In the genomic region with DNA sequence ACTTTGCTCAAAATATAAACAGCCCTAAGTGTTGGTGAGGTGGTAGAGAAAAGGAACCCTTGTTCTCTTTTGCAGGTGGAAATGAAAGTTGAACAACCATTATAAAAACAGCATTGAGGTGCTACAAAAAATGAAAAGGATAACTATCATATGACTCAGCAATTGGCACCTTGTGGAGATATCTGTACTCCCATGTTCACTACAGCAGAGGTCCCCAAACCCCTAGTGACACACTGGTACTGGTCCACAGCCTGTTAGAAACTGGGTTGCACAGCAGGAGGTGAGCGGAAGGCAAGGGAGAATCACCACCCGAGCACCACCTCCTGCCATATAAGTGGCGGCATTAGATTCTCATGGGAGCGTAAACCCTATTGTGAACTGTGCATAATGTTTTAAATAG, we compare ENCODE assay signal across 22 cellular contexts.
DNase-seq lines count a peak whose midpoint lies in the region; ATAC-seq, FAIRE-seq and TF ChIP-seq lines count a peak whose summit lies in the region.
"Had no signal": no experiment of that assay in that cellular context is flagged by ENCODE, and none has a peak within 500 bp of the region (broad histone marks: within the 10 kb centered on the region; RNA-seq: fewer than 3 reads in every experiment).

No MANE protein-coding gene starts in this region.

- H3K36me3 Mint-ChIP-seq in WTC11, result no peaks in the 10 kb centered on the region
- H3K36me3 Mint-ChIP-seq: CD4-positive, CD25-positive, alpha-beta regulatory T cell had no signal

- no peak overlapping the region for H3K9ac ChIP-seq in HepG2 (ENCODE audit: insufficient read depth, low read depth, low read length)

- no peak overlapping the region for H3K4me3 ChIP-seq in HepG2 (replicated peaks in 1 of 3; ENCODE audit: insufficient read depth in 1 of 3, low read depth in 2 of 3, low read length in 3 of 3)
- no peak overlapping the region for H3K4me3 ChIP-seq in right lobe of liver
- no peak overlapping the region for H3K4me3 ChIP-seq in fibroblast of mammary gland (ENCODE audit: control insufficient read depth, low read depth, low read length)
- H3K4me3 ChIP-seq: SJCRH30 had no signal

- H2AFZ ChIP-seq in HepG2 (ENCODE audit: low read length), result no peak overlapping the region

- H3K4me1 ChIP-seq in HepG2 (ENCODE audit: insufficient read depth, low read length) (no peaks in the 10 kb centered on the region), right lobe of liver (no peaks in the 10 kb centered on the region)
- H3K4me1 ChIP-seq: SJCRH30 had no signal

- intact Hi-C loops in HepG2 (cut with micrococcal nuclease; ENCODE audit: unreplicated experiment) (no loop called here), right lobe of liver (cut with DNase I) (no loop called here)

- H3K27ac ChIP-seq in HepG2 (ENCODE audit: extremely low read length, insufficient read depth, low read length) (no peak overlapping the region), right lobe of liver (no peak overlapping the region)
- H3K27ac ChIP-seq: SJCRH30 had no signal

- H3K27me3 Mint-ChIP-seq in WTC11 (ENCODE audit: low read depth), result no peaks in the 10 kb centered on the region
- H3K27me3 Mint-ChIP-seq: CD4-positive, CD25-positive, alpha-beta regulatory T cell had no signal

- H3K9me3 ChIP-seq in HepG2 (ENCODE audit: low read length) (no peaks in the 10 kb centered on the region), right lobe of liver (no peaks in the 10 kb centered on the region)
- H3K9me3 ChIP-seq: BE2C, SJCRH30 had no signal

- 0 out of 2 replicates have a peak, but pooled peaks have one; percentile 15 for TF ChIP-seq CTCF in HepG2 (CRISPR knock-in tag; IDR thresholded peaks at IDR 0.05)
- TF ChIP-seq CTCF in right lobe of liver (IDR thresholded peaks at IDR 0.05), result no peak
- TF ChIP-seq CTCF in fibroblast of mammary gland (conservative IDR thresholded peaks at IDR 0.05; ENCODE audit: control insufficient read depth, insufficient read depth, low read depth, low read length), result no peak
- TF ChIP-seq CTCF in WTC11 (IDR thresholded peaks at IDR 0.05), result no peak

- H3K36me3 ChIP-seq in HepG2 (replicated peaks in 1 of 2; ENCODE audit: control insufficient read depth in 1 of 2, insufficient read depth in 2 of 2, low read length in 2 of 2) (peaks cover 2 to 5% of the 10 kb centered on the region in 2 experiments; a peak in 4 of 5 replicates), right lobe of liver (no peaks in the 10 kb centered on the region)
- H3K36me3 ChIP-seq: BE2C, SJCRH30 had no signal

- POLR2A ChIA-PET in HepG2 (lab: Yijun Ruan, JAX), result no interaction called here
- POLR2A ChIA-PET in WTC11 (lab: Charles Lee), result no interaction called here

- no peaks in the 10 kb centered on the region for H3K27me3 ChIP-seq in HepG2 (ENCODE audit: control insufficient read depth in 1 of 2, insufficient read depth in 2 of 2, low read length in 2 of 2)
- no peaks in the 10 kb centered on the region for H3K27me3 ChIP-seq in right lobe of liver
- H3K27me3 ChIP-seq: BE2C, SJCRH30 had no signal

- FAIRE-seq in HepG2 (lab: Jason Lieb, UNC), result no peak
- FAIRE-seq in urothelium cell line (lab: Jason Lieb, UNC), result no peak
- FAIRE-seq: A204.1 had no signal

- H3K79me2 ChIP-seq in HepG2 (ENCODE audit: insufficient read depth, low read length), result no peaks in the 10 kb centered on the region

- peak; percentile 74 for ATAC-seq in HepG2
- no peak for ATAC-seq in right lobe of liver
- no peak for ATAC-seq in HG03439 (IDR thresholded peaks at IDR 0.05; ENCODE audit: unreplicated experiment)
- ATAC-seq in WTC11, result no peak

- H3K9me3 Mint-ChIP-seq in WTC11, result no peaks in the 10 kb centered on the region
- H3K9me3 Mint-ChIP-seq: CD4-positive, CD25-positive, alpha-beta regulatory T cell; HFFc6 had no signal

- in situ Hi-C loops in HepG2 (cut with HindIII; ENCODE audit: extremely low pct_ligation_motif_present, low pct_unique_long_range_greater_than_20kb), result no loop called here

- TF ChIP-seq RAD21 in HepG2 (CRISPR knock-in tag; IDR thresholded peaks at IDR 0.05), result no peak

- CTCF ChIA-PET in HepG2 (lab: Yijun Ruan, JAX; ENCODE audit: low intra/inter-chr PET ratio, low total read pairs), result no interaction called here
- CTCF ChIA-PET in WTC11 (lab: Charles Lee), result no interaction called here

- H4K20me1 ChIP-seq in HepG2 (ENCODE audit: insufficient read depth, low read length), result no peaks in the 10 kb centered on the region

- no peak for TF ChIP-seq EP300 in HepG2 (IDR thresholded peaks at IDR 0.05; ENCODE audit: low read depth in 2 of 2, low read length in 2 of 2)
- no peak for TF ChIP-seq EP300 in HepG2 (CRISPR knock-in tag; IDR thresholded peaks at IDR 0.05; ENCODE audit: borderline replicate concordance)

- 98% methylated on average over 4 of the region's 4 CpGs for WGBS in HepG2 (ENCODE audit: low lambda C conversion rate)
- no CpG with 5 or more reads among the region's 4 CpGs for WGBS in right lobe of liver (ENCODE audit: insufficient coverage, low coverage, low lambda C conversion rate, missing lambda C conversion rate)

- no peak overlapping the region for H3K27ac Mint-ChIP-seq in WTC11
- H3K27ac Mint-ChIP-seq: CD4-positive, CD25-positive, alpha-beta regulatory T cell had no signal

- BruUV-seq in HepG2 (replicated peaks; lab: Mats Ljungman, UMichigan), result no TSS peak

- no peak overlapping the region for H3K4me2 ChIP-seq in HepG2 (ENCODE audit: low read depth, low read length)

- TF ChIP-seq POLR2A in HepG2 (IDR thresholded peaks at IDR 0.05; ENCODE audit: insufficient read depth in 1 of 2, low read depth in 2 of 2, low read length in 2 of 2) (no peak), right lobe of liver (IDR thresholded peaks at IDR 0.05) (no peak)

- DNase-seq in HepG2 (ENCODE audit: low spot score) (peak; percentile 7), right lobe of liver (no peak), NCI-H69 (lab: John Stamatoyannopoulos, UW) (peak; percentile 52), fibroblast of mammary gland (ENCODE audit: low read depth) (peak; percentile 5), urothelium cell line (ENCODE audit: low spot score) (peak; percentile 2), WTC11 (ENCODE audit: low spot score) (no peak)
- no peak for DNase-seq in stimulated activated CD4-positive, alpha-beta T cell treated with anti-CD3 and anti-CD28 coated beads, Interleukin-12 subunit alpha, Interleukin-12 subunit beta, amount 100 ng/mL, for 4 hours
- DNase-seq: BE2C; CD4-positive, CD25-positive, alpha-beta regulatory T cell; COR-L47; DMS153; EL; HFFc6; MV-4-11; NCI-H1694 treated with DMSO at 0.1 percent for 48 hours; NCI-H2107; NCI-H2227 treated with DMSO at 0.1 percent for 48 hours; NCI-H524 treated with DMSO at 0.1 percent for 48 hours; SJCRH30; SW 1271 had no signal

- H3K4me1 Mint-ChIP-seq in WTC11, result no peaks in the 10 kb centered on the region
- H3K4me1 Mint-ChIP-seq: CD4-positive, CD25-positive, alpha-beta regulatory T cell had no signal

- H3K4me3 Mint-ChIP-seq in WTC11, result no peak overlapping the region
- H3K4me3 Mint-ChIP-seq: CD4-positive, CD25-positive, alpha-beta regulatory T cell; HFFc6 had no signal

TF ChIP-seq in HepG2, 621 proteins besides CTCF, POLR2A, EP300 and RAD21:
- TF ChIP-seq ZBTB7B (CRISPR knock-in tag; IDR thresholded peaks at IDR 0.05), result no peak
- TF ChIP-seq STAG1 (CRISPR knock-in tag; IDR thresholded peaks at IDR 0.05), result peak; percentile 12; the same call in 1 of the 2 replicates
- peak; percentile 28; the same call in 1 of the 2 replicates for TF ChIP-seq NFE2L2 (IDR thresholded peaks at IDR 0.05; ENCODE audit: low read length)

TF ChIP-seq in WTC11, 78 proteins besides CTCF, POLR2A, EP300 and RAD21:
- TF ChIP-seq NR3C1 (CRISPR knock-in tag; conservative IDR thresholded peaks at IDR 0.05; ENCODE audit: low read depth), result no peak
- TF ChIP-seq EMX1 (CRISPR knock-in tag; IDR thresholded peaks at IDR 0.05), result no peak
- TF ChIP-seq, protein P1, sequence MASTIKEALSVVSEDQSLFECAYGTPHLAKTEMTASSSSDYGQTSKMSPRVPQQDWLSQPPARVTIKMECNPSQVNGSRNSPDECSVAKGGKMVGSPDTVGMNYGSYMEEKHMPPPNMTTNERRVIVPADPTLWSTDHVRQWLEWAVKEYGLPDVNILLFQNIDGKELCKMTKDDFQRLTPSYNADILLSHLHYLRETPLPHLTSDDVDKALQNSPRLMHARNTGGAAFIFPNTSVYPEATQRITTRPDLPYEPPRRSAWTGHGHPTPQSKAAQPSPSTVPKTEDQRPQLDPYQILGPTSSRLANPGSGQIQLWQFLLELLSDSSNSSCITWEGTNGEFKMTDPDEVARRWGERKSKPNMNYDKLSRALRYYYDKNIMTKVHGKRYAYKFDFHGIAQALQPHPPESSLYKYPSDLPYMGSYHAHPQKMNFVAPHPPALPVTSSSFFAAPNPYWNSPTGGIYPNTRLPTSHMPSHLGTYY (CRISPR knock-in tag; IDR thresholded peaks at IDR 0.05), result no peak
- TF ChIP-seq ZNF138 (CRISPR knock-in tag; conservative IDR thresholded peaks at IDR 0.05), result no peak
- TF ChIP-seq ZNF317 (CRISPR knock-in tag; IDR thresholded peaks at IDR 0.05; ENCODE audit: borderline replicate concordance, low read depth), result no peak
- TF ChIP-seq MYBL2 (CRISPR knock-in tag; IDR thresholded peaks at IDR 0.05), result no peak
- TF ChIP-seq OVOL2 (CRISPR knock-in tag; IDR thresholded peaks at IDR 0.05; ENCODE audit: borderline replicate concordance), result no peak
- TF ChIP-seq SOX15 (CRISPR knock-in tag; IDR thresholded peaks at IDR 0.05), result no peak
- TF ChIP-seq, protein P2, sequence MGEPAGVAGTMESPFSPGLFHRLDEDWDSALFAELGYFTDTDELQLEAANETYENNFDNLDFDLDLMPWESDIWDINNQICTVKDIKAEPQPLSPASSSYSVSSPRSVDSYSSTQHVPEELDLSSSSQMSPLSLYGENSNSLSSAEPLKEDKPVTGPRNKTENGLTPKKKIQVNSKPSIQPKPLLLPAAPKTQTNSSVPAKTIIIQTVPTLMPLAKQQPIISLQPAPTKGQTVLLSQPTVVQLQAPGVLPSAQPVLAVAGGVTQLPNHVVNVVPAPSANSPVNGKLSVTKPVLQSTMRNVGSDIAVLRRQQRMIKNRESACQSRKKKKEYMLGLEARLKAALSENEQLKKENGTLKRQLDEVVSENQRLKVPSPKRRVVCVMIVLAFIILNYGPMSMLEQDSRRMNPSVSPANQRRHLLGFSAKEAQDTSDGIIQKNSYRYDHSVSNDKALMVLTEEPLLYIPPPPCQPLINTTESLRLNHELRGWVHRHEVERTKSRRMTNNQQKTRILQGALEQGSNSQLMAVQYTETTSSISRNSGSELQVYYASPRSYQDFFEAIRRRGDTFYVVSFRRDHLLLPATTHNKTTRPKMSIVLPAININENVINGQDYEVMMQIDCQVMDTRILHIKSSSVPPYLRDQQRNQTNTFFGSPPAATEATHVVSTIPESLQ (CRISPR knock-in tag; IDR thresholded peaks at IDR 0.05), result no peak
- TF ChIP-seq NFYB (CRISPR knock-in tag; conservative IDR thresholded peaks at IDR 0.05; ENCODE audit: low read depth), result no peak
TF ChIP-seq in WTC11: peak in this region for 0.

Comparison
In these comparisons a context has a peak if more than half of its experiments do, and no peak if none do; other contexts are left out.
1. DNase-seq: peak in HepG2 (single experiment), NCI-H69 (single experiment), fibroblast of mammary gland (single experiment) and urothelium cell line (single experiment); none in right lobe of liver (0 of 3), WTC11 (single experiment) and stimulated activated CD4-positive, alpha-beta T cell treated with anti-CD3 and anti-CD28 coated beads, Interleukin-12 subunit alpha, Interleukin-12 subunit beta, amount 100 ng/mL, for 4 hours (single experiment).